ENCODE assay signal across 1 cellular context in the genomic region with DNA sequence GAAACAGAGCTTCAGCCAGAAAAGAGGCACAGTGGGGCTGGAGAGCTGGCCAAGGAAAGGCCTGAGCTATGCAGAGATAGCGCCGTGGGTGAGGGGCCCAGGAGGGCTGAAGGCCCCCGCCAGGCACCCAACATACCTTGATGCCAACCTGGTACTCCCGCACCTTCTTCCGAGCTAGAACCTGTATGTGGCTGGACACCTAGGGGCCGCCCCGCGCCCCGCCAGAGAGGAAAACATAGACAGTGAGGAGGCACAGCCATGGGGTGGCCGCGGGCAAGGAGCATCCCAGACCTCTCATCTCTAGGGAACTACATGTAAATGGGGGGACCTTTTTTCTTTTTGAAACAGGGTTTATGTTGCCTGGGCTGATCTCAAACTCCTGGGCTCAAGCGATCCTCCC.
TF ChIP-seq lines count a peak whose summit lies in the region.

No MANE protein-coding gene starts in this region.

TF ChIP-seq in GM23338, 12 proteins besides CTCF, POLR2A, EP300 and RAD21:
- TF ChIP-seq, protein P1, sequence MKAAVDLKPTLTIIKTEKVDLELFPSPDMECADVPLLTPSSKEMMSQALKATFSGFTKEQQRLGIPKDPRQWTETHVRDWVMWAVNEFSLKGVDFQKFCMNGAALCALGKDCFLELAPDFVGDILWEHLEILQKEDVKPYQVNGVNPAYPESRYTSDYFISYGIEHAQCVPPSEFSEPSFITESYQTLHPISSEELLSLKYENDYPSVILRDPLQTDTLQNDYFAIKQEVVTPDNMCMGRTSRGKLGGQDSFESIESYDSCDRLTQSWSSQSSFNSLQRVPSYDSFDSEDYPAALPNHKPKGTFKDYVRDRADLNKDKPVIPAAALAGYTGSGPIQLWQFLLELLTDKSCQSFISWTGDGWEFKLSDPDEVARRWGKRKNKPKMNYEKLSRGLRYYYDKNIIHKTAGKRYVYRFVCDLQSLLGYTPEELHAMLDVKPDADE (IDR thresholded peaks at IDR 0.05): no peak
- TF ChIP-seq CREB1 (CRISPR knock-in tag; IDR thresholded peaks at IDR 0.05; ENCODE audit: low read depth) (no peak), EZH2 (IDR thresholded peaks at IDR 0.05; ENCODE audit: low read depth, unreplicated experiment) (no peak), NANOG (IDR thresholded peaks at IDR 0.05; ENCODE audit: borderline replicate concordance) (no peak), JUNB (IDR thresholded peaks at IDR 0.05; ENCODE audit: unreplicated experiment) (no peak), STAT1 (IDR thresholded peaks at IDR 0.05; ENCODE audit: unreplicated experiment) (no peak), ZNF114 (CRISPR knock-in tag; IDR thresholded peaks at IDR 0.05) (no peak), ZNF331 (CRISPR knock-in tag; IDR thresholded peaks at IDR 0.05; ENCODE audit: low read depth) (no peak), EZH2phosphoT487 (IDR thresholded peaks at IDR 0.05; ENCODE audit: unreplicated experiment) (no peak), POLR2AphosphoS5 (IDR thresholded peaks at IDR 0.05; ENCODE audit: low read depth) (no peak)
- TF ChIP-seq, protein P2, sequence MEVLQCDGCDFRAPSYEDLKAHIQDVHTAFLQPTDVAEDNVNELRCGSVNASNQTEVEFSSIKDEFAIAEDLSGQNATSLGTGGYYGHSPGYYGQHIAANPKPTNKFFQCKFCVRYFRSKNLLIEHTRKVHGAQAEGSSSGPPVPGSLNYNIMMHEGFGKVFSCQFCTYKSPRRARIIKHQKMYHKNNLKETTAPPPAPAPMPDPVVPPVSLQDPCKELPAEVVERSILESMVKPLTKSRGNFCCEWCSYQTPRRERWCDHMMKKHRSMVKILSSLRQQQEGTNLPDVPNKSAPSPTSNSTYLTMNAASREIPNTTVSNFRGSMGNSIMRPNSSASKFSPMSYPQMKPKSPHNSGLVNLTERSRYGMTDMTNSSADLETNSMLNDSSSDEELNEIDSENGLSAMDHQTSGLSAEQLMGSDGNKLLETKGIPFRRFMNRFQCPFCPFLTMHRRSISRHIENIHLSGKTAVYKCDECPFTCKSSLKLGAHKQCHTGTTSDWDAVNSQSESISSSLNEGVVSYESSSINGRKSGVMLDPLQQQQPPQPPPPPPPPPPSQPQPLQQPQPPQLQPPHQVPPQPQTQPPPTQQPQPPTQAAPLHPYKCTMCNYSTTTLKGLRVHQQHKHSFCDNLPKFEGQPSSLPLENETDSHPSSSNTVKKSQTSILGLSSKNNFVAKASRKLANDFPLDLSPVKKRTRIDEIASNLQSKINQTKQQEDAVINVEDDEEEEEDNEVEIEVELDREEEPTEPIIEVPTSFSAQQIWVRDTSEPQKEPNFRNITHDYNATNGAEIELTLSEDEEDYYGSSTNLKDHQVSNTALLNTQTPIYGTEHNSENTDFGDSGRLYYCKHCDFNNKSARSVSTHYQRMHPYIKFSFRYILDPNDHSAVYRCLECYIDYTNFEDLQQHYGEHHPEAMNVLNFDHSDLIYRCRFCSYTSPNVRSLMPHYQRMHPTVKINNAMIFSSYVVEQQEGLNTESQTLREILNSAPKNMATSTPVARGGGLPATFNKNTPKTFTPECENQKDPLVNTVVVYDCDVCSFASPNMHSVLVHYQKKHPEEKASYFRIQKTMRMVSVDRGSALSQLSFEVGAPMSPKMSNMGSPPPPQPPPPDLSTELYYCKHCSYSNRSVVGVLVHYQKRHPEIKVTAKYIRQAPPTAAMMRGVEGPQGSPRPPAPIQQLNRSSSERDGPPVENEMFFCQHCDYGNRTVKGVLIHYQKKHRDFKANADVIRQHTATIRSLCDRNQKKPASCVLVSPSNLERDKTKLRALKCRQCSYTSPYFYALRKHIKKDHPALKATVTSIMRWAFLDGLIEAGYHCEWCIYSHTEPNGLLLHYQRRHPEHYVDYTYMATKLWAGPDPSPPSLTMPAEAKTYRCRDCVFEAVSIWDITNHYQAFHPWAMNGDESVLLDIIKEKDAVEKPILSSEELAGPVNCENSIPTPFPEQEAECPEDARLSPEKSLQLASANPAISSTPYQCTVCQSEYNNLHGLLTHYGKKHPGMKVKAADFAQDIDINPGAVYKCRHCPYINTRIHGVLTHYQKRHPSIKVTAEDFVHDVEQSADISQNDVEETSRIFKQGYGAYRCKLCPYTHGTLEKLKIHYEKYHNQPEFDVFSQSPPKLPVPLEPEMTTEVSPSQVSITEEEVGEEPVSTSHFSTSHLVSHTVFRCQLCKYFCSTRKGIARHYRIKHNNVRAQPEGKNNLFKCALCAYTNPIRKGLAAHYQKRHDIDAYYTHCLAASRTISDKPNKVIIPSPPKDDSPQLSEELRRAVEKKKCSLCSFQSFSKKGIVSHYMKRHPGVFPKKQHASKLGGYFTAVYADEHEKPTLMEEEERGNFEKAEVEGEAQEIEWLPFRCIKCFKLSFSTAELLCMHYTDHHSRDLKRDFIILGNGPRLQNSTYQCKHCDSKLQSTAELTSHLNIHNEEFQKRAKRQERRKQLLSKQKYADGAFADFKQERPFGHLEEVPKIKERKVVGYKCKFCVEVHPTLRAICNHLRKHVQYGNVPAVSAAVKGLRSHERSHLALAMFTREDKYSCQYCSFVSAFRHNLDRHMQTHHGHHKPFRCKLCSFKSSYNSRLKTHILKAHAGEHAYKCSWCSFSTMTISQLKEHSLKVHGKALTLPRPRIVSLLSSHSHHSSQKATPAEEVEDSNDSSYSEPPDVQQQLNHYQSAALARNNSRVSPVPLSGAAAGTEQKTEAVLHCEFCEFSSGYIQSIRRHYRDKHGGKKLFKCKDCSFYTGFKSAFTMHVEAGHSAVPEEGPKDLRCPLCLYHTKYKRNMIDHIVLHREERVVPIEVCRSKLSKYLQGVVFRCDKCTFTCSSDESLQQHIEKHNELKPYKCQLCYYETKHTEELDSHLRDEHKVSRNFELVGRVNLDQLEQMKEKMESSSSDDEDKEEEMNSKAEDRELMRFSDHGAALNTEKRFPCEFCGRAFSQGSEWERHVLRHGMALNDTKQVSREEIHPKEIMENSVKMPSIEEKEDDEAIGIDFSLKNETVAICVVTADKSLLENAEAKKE (CRISPR knock-in tag; IDR thresholded peaks at IDR 0.05): no peak
- TF ChIP-seq, protein P3, sequence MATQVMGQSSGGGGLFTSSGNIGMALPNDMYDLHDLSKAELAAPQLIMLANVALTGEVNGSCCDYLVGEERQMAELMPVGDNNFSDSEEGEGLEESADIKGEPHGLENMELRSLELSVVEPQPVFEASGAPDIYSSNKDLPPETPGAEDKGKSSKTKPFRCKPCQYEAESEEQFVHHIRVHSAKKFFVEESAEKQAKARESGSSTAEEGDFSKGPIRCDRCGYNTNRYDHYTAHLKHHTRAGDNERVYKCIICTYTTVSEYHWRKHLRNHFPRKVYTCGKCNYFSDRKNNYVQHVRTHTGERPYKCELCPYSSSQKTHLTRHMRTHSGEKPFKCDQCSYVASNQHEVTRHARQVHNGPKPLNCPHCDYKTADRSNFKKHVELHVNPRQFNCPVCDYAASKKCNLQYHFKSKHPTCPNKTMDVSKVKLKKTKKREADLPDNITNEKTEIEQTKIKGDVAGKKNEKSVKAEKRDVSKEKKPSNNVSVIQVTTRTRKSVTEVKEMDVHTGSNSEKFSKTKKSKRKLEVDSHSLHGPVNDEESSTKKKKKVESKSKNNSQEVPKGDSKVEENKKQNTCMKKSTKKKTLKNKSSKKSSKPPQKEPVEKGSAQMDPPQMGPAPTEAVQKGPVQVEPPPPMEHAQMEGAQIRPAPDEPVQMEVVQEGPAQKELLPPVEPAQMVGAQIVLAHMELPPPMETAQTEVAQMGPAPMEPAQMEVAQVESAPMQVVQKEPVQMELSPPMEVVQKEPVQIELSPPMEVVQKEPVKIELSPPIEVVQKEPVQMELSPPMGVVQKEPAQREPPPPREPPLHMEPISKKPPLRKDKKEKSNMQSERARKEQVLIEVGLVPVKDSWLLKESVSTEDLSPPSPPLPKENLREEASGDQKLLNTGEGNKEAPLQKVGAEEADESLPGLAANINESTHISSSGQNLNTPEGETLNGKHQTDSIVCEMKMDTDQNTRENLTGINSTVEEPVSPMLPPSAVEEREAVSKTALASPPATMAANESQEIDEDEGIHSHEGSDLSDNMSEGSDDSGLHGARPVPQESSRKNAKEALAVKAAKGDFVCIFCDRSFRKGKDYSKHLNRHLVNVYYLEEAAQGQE (IDR thresholded peaks at IDR 0.05; ENCODE audit: unreplicated experiment): no peak
